20 cellular contexts compared by ENCODE assay signal in genomic region chr7:55172161-55172560, GRCh38.
"Had no signal": no experiment of that assay in that cellular context is flagged by ENCODE, and none has a peak within 500 bp of the region (broad histone marks: within the 10 kb centered on the region; RNA-seq: fewer than 3 reads in every experiment).

No MANE protein-coding gene starts in this region.

- H3K36me3 ChIP-seq: uterus had no signal

- H3K27me3 ChIP-seq: heart right ventricle, sigmoid colon, spleen, testis, uterus had no signal

- H3K4me3 ChIP-seq: coronary artery, heart right ventricle, mucosa of descending colon, sigmoid colon, spleen, testis, uterus had no signal

- H3K9me3 ChIP-seq: heart right ventricle, mucosa of descending colon, sigmoid colon, spleen, testis, uterus had no signal

- DNase-seq: activated CD4-positive, alpha-beta T cell treated with anti-CD3 and anti-CD28 coated beads, Interleukin-2, amount 10 ng/mL, durations not matched to agents 24 days and 14 days; activated CD8-positive, alpha-beta memory T cell treated with anti-CD3 and anti-CD28 coated beads, Interleukin-2, amount 10 ng/mL, durations not matched to agents 7 days and 5 days; activated CD8-positive, alpha-beta T cell treated with anti-CD3 and anti-CD28 coated beads for 36 hours; activated effector memory CD4-positive, alpha-beta T cell treated with anti-CD3 and anti-CD28 coated beads, Interleukin-2, amount 50 U/mL, for 16 hours; activated naive CD4-positive, alpha-beta T cell treated with anti-CD3 and anti-CD28 coated beads, Interleukin-2, amount 10 ng/mL, durations not matched to agents 7 days and 5 days; activated T-cell treated with anti-CD3 and anti-CD28 coated beads for 4 hours; heart right ventricle; left colon; mesenchymal stem cell; mucosa of descending colon; occipital lobe; posterior cingulate gyrus; spleen; stimulated activated CD4-positive, alpha-beta T cell treated with anti-CD3 and anti-CD28 coated beads, Interleukin-4, amount 100 ng/mL, for 1 hour; stimulated activated naive CD4-positive, alpha-beta T cell; testis; trophoblast cell; uterus had no signal

- H3K4me1 ChIP-seq: spleen had no signal

- H3K27ac ChIP-seq: coronary artery, heart right ventricle, sigmoid colon, spleen, testis, uterus had no signal
